ENCODE assay signal across 15 cellular contexts in the genomic region with DNA sequence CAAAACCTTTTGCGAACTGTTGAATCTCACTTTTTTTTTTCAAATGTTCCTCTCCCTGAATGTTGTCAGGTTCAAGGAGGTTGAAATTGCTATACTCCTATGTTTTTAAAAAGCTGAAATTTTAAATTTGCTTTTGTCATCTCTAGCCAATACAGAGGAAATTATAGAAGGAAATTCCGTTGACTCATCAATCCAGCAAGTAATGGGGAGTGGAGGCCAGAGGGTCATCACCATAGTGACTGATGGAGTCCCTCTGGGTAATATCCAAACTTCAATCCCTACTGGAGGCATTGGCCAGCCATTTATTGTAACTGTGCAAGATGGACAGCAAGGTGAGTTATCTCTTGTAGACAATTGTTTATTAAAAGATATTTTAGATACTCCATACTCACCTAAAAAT.
A peak's percentile ranks its signal among the peaks of the same experiment; 100 is the strongest.
DNase-seq lines count a peak whose midpoint lies in the region; FAIRE-seq and TF ChIP-seq lines count a peak whose summit lies in the region.
"Had no signal": no experiment of that assay in that cellular context is flagged by ENCODE, and none has a peak within 500 bp of the region (broad histone marks: within the 10 kb centered on the region; RNA-seq: fewer than 3 reads in every experiment).

No MANE protein-coding gene starts in this region.

- FAIRE-seq in urothelium cell line (lab: Jason Lieb, UNC) = no peak
- FAIRE-seq: small intestine had no signal

- no peak for TF ChIP-seq CTCF in astrocyte of the spinal cord (IDR thresholded peaks at IDR 0.05; ENCODE audit: low read depth, low read length)

- H3K4me3 ChIP-seq in astrocyte of the spinal cord (ENCODE audit: low read depth, low read length) = no peak overlapping the region
- H3K4me3 ChIP-seq: ascending aorta, SJSA1 had no signal

- in situ Hi-C loops in ACHN (cut with HindIII; ENCODE audit: low pct_ligation_motif_present, low pct_unique_long_range_greater_than_20kb, low sequenced_read_pairs) (no loop called here), astrocyte of the spinal cord (cut with HindIII; ENCODE audit: low sequenced_read_pairs) (no loop called here)

- peak; percentile 11 for DNase-seq in ACHN
- peak; percentile 52 for DNase-seq in HPDE6-E6E7 (ENCODE audit: extremely low spot score)
- DNase-seq in astrocyte of the spinal cord (ENCODE audit: low read depth, low spot score) = peak; percentile 52
- peak; percentile 44 for DNase-seq in hepatic stellate cell (ENCODE audit: low spot score)
- no peak for DNase-seq in urothelium cell line (ENCODE audit: low spot score)
- no peak for DNase-seq in DMS79 treated with DMSO at 0.1 percent for 48 hours (lab: John Stamatoyannopoulos, UW)
- no peak for DNase-seq in activated effector memory CD4-positive, alpha-beta T cell treated with anti-CD3 and anti-CD28 coated beads, Interleukin-2, amount 50 U/mL, for 16 hours
- DNase-seq in foreskin melanocyte = no peak
- DNase-seq: activated CD4-positive, alpha-beta memory T cell treated with anti-CD3 and anti-CD28 coated beads for 36 hours; H7; midbrain; small intestine; stimulated activated naive CD8-positive, alpha-beta T cell treated with anti-CD3 and anti-CD28 coated beads, Interleukin-15, Interleukin-2, amounts not matched to agents 100 U/mL and 50 U/mL, for 24 hours had no signal

Comparison
In these comparisons a context has a peak if more than half of its experiments do, and no peak if none do; other contexts are left out.
1. DNase-seq: peak in ACHN (single experiment), HPDE6-E6E7 (single experiment), astrocyte of the spinal cord (single experiment) and hepatic stellate cell (single experiment); none in urothelium cell line (single experiment), DMS79 treated with DMSO at 0.1 percent for 48 hours (single experiment), activated effector memory CD4-positive, alpha-beta T cell treated with anti-CD3 and anti-CD28 coated beads, Interleukin-2, amount 50 U/mL, for 16 hours (single experiment) and foreskin melanocyte (single experiment).